Comparison of ENCODE assay signal across 9 cellular contexts in genomic region chr7:130369110-130369711, GRCh38. TPM values are rescaled to one million over a fixed set of nuclear protein-coding genes. Genes with fewer than 3 reads are reported as not detected.
DNase-seq lines count a peak whose midpoint lies in the region; ATAC-seq, FAIRE-seq and TF ChIP-seq lines count a peak whose summit lies in the region.
"Had no signal": no experiment of that assay in that cellular context is flagged by ENCODE, and none has a peak within 500 bp of the region (broad histone marks: within the 10 kb centered on the region; RNA-seq: fewer than 3 reads in every experiment).

No MANE protein-coding gene starts in this region.

- TF ChIP-seq CTCF in CD14-positive monocyte (IDR thresholded peaks at IDR 0.05) (no peak), IMR-90 (conservative IDR thresholded peaks at IDR 0.05; ENCODE audit: low read depth, low read length) (no peak), astrocyte (IDR thresholded peaks at IDR 0.05; ENCODE audit: insufficient read depth, low read depth, low read length) (no peak), mesothelial cell of epicardium (IDR thresholded peaks at IDR 0.05; ENCODE audit: unreplicated experiment) (no peak)

- peak overlapping the region; percentile 97 for H3K14ac ChIP-seq in IMR-90 (replicated peaks; ENCODE audit: low read depth, low read length)

- H3K36me3 Mint-ChIP-seq in CD14-positive monocyte (no peaks in the 10 kb centered on the region), astrocyte (ENCODE audit: low read depth, unreplicated experiment) (no peaks in the 10 kb centered on the region), mesothelial cell of epicardium (no peaks in the 10 kb centered on the region)

- dilution Hi-C loops in IMR-90 (cut with HindIII; ENCODE audit: low sequenced_read_pairs, unreplicated experiment), result no loop called here

- peaks cover 2 to 4% (median 3%) of the 10 kb centered on the region in 3 donors for H3K27me3 Mint-ChIP-seq in CD14-positive monocyte (ENCODE audit: low read depth in 3 of 3)
- no peaks in the 10 kb centered on the region for H3K27me3 Mint-ChIP-seq in astrocyte (ENCODE audit: low read depth, unreplicated experiment)
- H3K27me3 Mint-ChIP-seq in mesothelial cell of epicardium (ENCODE audit: low read depth), result no peaks in the 10 kb centered on the region

- H3K27ac ChIP-seq in IMR-90 (ENCODE audit: insufficient read depth, low read length), result peak overlapping the region; percentile 76
- no peak overlapping the region for H3K27ac ChIP-seq in astrocyte (ENCODE audit: low read depth, low read length)
- no peak overlapping the region for H3K27ac ChIP-seq in effector memory CD4-positive, alpha-beta T cell (ENCODE audit: insufficient read depth, low read length, poor library complexity, severe bottlenecking)

- peaks cover 60% of the 10 kb centered on the region for H3K9me1 ChIP-seq in IMR-90 (ENCODE audit: insufficient read depth, low read length)

- H4K20me1 ChIP-seq in IMR-90 (ENCODE audit: insufficient read depth, low read length), result no peaks in the 10 kb centered on the region
- H4K20me1 ChIP-seq in astrocyte (ENCODE audit: insufficient read depth, low read length), result no peaks in the 10 kb centered on the region

- H4K91ac ChIP-seq in IMR-90 (ENCODE audit: insufficient read depth, low read depth, low read length), result peak overlapping the region; percentile 95

- H3K27ac Mint-ChIP-seq in CD14-positive monocyte (peak overlapping the region in 3 of 7 donors; percentile 0 to 45 (median 12)), astrocyte (ENCODE audit: unreplicated experiment) (peak overlapping the region; percentile 91), mesothelial cell of epicardium (peak overlapping the region; percentile 94)

- no peak for FAIRE-seq in astrocyte (lab: Jason Lieb, UNC)

- H2AK5ac ChIP-seq in IMR-90 (ENCODE audit: low read depth, low read length), result peak overlapping the region; percentile 100

- peak overlapping the region; percentile 79 for H3K18ac ChIP-seq in IMR-90 (ENCODE audit: low read depth, low read length)

- ATAC-seq in IMR-90 (ENCODE audit: low read depth) (peak; percentile 6), GM21576 (IDR thresholded peaks at IDR 0.05; ENCODE audit: unreplicated experiment) (no peak)

- CTCF ChIA-PET in IMR-90 (lab: Yijun Ruan, JAX), result no interaction called here

- H2AFZ ChIP-seq in IMR-90 (replicated peaks; ENCODE audit: low read length, poor library complexity), result peak overlapping the region; percentile 75
- H2AFZ ChIP-seq in astrocyte (ENCODE audit: low read depth, low read length), result peak overlapping the region; percentile 47

- peak overlapping the region; percentile 98 for H2BK120ac ChIP-seq in IMR-90 (ENCODE audit: low read depth, low read length)

- H3K36me3 ChIP-seq in IMR-90 (ENCODE audit: control insufficient read depth, insufficient read depth, low read length) (no peaks in the 10 kb centered on the region), astrocyte (ENCODE audit: insufficient read depth, low read length) (no peaks in the 10 kb centered on the region)
- no peaks in the 10 kb centered on the region for H3K36me3 ChIP-seq in effector memory CD4-positive, alpha-beta T cell (ENCODE audit: control insufficient read depth, insufficient read depth, low read length)

- intact Hi-C loops in CD14-positive monocyte (cut with micrococcal nuclease) (no loop called here), IMR-90 (cut with micrococcal nuclease) (no loop called here)

- peaks cover 60% of the 10 kb centered on the region for H3K4me1 ChIP-seq in IMR-90 (ENCODE audit: control insufficient read depth, insufficient read depth, low read length)
- peaks cover 62% of the 10 kb centered on the region for H3K4me1 ChIP-seq in astrocyte (ENCODE audit: insufficient read depth, low read length)
- H3K4me1 ChIP-seq in effector memory CD4-positive, alpha-beta T cell (ENCODE audit: control insufficient read depth, insufficient read depth, low read length, poor library complexity, severe bottlenecking), result no peaks in the 10 kb centered on the region

- H3K4ac ChIP-seq in IMR-90 (ENCODE audit: low read depth, low read length), result peak overlapping the region; percentile 99

- TF ChIP-seq RAD21 in IMR-90 (IDR thresholded peaks at IDR 0.05; ENCODE audit: low read length), result no peak

- H3K9me3 ChIP-seq in IMR-90 (ENCODE audit: control insufficient read depth, insufficient read depth, low read length), result no peaks in the 10 kb centered on the region
- no peaks in the 10 kb centered on the region for H3K9me3 ChIP-seq in astrocyte (ENCODE audit: insufficient read depth, low read depth, low read length)
- H3K9me3 ChIP-seq in effector memory CD4-positive, alpha-beta T cell (ENCODE audit: control insufficient read depth, low read length), result no peaks in the 10 kb centered on the region

- peaks cover 0 to 4% (median 0%) of the 10 kb centered on the region in 7 donors for H3K9me3 Mint-ChIP-seq in CD14-positive monocyte
- H3K9me3 Mint-ChIP-seq in astrocyte (ENCODE audit: unreplicated experiment), result peaks cover 4% of the 10 kb centered on the region
- peaks cover 4% of the 10 kb centered on the region for H3K9me3 Mint-ChIP-seq in mesothelial cell of epicardium

- no peak overlapping the region for H3K56ac ChIP-seq in IMR-90 (ENCODE audit: extremely low read depth, insufficient read depth, low read length)

- POLR2A ChIA-PET in IMR-90 (lab: Charles Lee; ENCODE audit: unreplicated experiment), result no interaction called here

- TF ChIP-seq POLR2A in IMR-90 (IDR thresholded peaks at IDR 0.05; ENCODE audit: low read depth, low read length), result no peak

- no peak for DNase-seq in CD14-positive monocyte (ENCODE audit: low spot score)
- peak; percentile 75 for DNase-seq in IMR-90
- peak; percentile 94 for DNase-seq in astrocyte (ENCODE audit: low read depth)
- DNase-seq in mesothelial cell of epicardium (ENCODE audit: low spot score in 2 of 2, unreplicated experiment in 2 of 2), result no peak
- DNase-seq in NCI-H524 treated with DMSO at 0.1 percent for 48 hours (lab: John Stamatoyannopoulos, UW), result no peak
- DNase-seq in effector memory CD4-positive, alpha-beta T cell, result no peak
- no peak for DNase-seq in NCI-H748 (lab: John Stamatoyannopoulos, UW; ENCODE audit: unreplicated experiment)
- DNase-seq: NCI-H2171 treated with DMSO at 0.1 percent for 48 hours had no signal

- H2BK5ac ChIP-seq in IMR-90 (ENCODE audit: low read depth, low read length, poor library complexity, severe bottlenecking), result peak overlapping the region; percentile 96

- H4K5ac ChIP-seq in IMR-90 (ENCODE audit: low read depth, low read length), result peak overlapping the region; percentile 22

- H3K4me3 Mint-ChIP-seq in CD14-positive monocyte (peak overlapping the region; percentile 56 to 93), astrocyte (ENCODE audit: unreplicated experiment) (peak overlapping the region; percentile 54), mesothelial cell of epicardium (no peak overlapping the region)

- H3K4me1 Mint-ChIP-seq in CD14-positive monocyte, result peaks cover 12% of the 10 kb centered on the region
- peaks cover 60% of the 10 kb centered on the region for H3K4me1 Mint-ChIP-seq in astrocyte (ENCODE audit: low read depth, unreplicated experiment)
- H3K4me1 Mint-ChIP-seq in mesothelial cell of epicardium, result peaks cover 79% of the 10 kb centered on the region

- H2BK15ac ChIP-seq in IMR-90 (ENCODE audit: low read depth, low read length), result peak overlapping the region; percentile 63

- H4K8ac ChIP-seq in IMR-90 (ENCODE audit: low read depth in 2 of 2, low read length in 2 of 2), result peak overlapping the region; percentile 28 to 96

- BruUV-seq in IMR-90 (replicated peaks; lab: Mats Ljungman, UMichigan), result no TSS peak

- H3K79me2 ChIP-seq in astrocyte (ENCODE audit: insufficient read depth, low read length), result no peaks in the 10 kb centered on the region

- H3K4me2 ChIP-seq in IMR-90 (ENCODE audit: low read depth, low read length), result peak overlapping the region; percentile 42
- H3K4me2 ChIP-seq in astrocyte (ENCODE audit: low read length), result peak overlapping the region; percentile 43

- peak overlapping the region; percentile 96 for H2BK20ac ChIP-seq in IMR-90 (ENCODE audit: low read depth, low read length)

- peak overlapping the region; percentile 80 for H2AK9ac ChIP-seq in IMR-90 (replicated peaks; ENCODE audit: low read depth, low read length, poor library complexity)

- H3K4me3 ChIP-seq in IMR-90 (ENCODE audit: insufficient read depth, low read depth, low read length) (no peak overlapping the region), astrocyte (ENCODE audit: insufficient read depth, low read depth, low read length) (no peak overlapping the region)
- no peak overlapping the region for H3K4me3 ChIP-seq in effector memory CD4-positive, alpha-beta T cell (ENCODE audit: insufficient read depth, low read depth, low read length, poor library complexity, severe bottlenecking)

- H3K27me3 ChIP-seq in IMR-90 (ENCODE audit: control insufficient read depth, insufficient read depth, low read length) (no peaks in the 10 kb centered on the region), astrocyte (ENCODE audit: insufficient read depth, low read length) (no peaks in the 10 kb centered on the region)
- no peaks in the 10 kb centered on the region for H3K27me3 ChIP-seq in effector memory CD4-positive, alpha-beta T cell (replicated peaks; ENCODE audit: control insufficient read depth, insufficient read depth, low read length, poor library complexity, severe bottlenecking)

- 26% methylated on average over 4 of the region's 10 CpGs; no CpG with 5 or more reads in 1 of the 2 experiments for whole genome bisulfite sequencing in IMR-90 (ENCODE audit: extremely low coverage in 2 of 2, insufficient read length in 1 of 2), 2 experiments

- H3K79me1 ChIP-seq in IMR-90 (ENCODE audit: low read depth in 1 of 2, low read length in 2 of 2), result peaks cover 0 to 20% of the 10 kb centered on the region in 2 experiments; a peak in 1 of 4 replicates

- peak overlapping the region; percentile 98 for H3K23ac ChIP-seq in IMR-90 (ENCODE audit: low read depth, low read length)

- in situ Hi-C loops in IMR-90 (cut with MboI; ENCODE audit: low sequenced_read_pairs), result no loop called here

- H3K9ac ChIP-seq in IMR-90 (ENCODE audit: low read depth, low read length) (peak overlapping the region; percentile 40; the same call in 1 of the 2 replicates), astrocyte (ENCODE audit: low read length) (peak overlapping the region; percentile 35)

TF ChIP-seq in IMR-90, 13 proteins besides CTCF, POLR2A, EP300 and RAD21 (continues in another document):
- no peak for TF ChIP-seq MAFK (IDR thresholded peaks at IDR 0.05; ENCODE audit: low read depth, low read length)

RNA-seq across cellular contexts. Expression of gene CPA1, which starts 11.1 kb away (rescaled TPM):
- polyA plus RNA-seq in CD14-positive monocyte, result not detected
- total RNA-seq in IMR-90 (2012; rRNA removed), result not detected in 2 replicates
- not detected in 2 replicates for polyA plus RNA-seq in IMR-90 (2012; rRNA removed)
- 0.07 TPM in 1 of 2 replicates, not detected in the other for polyA plus RNA-seq in IMR-90 (2012; cell fraction: cytosol; rRNA removed)
- polyA plus RNA-seq in IMR-90 (2012; cell fraction: nucleus; rRNA removed; ENCODE audit: low replicate concordance), result 0.26 and 0.32 TPM in 2 replicates
- not detected in 2 replicates for total RNA-seq in astrocyte
- 0.75 to 1.4 TPM (median 1.1 TPM) in 3 replicates for total RNA-seq in mesothelial cell of epicardium

RNA-seq across cellular contexts. Expression of gene CPA5, which starts 24.6 kb away (rescaled TPM):
- polyA plus RNA-seq in CD14-positive monocyte, result not detected
- total RNA-seq in IMR-90 (2012; rRNA removed), result under 0.01 TPM in 1 of 2 replicates, not detected in the other
- 0.53 and 0.86 TPM in 2 replicates for polyA plus RNA-seq in IMR-90 (2012; rRNA removed)
- 0.32 and 0.45 TPM in 2 replicates for polyA plus RNA-seq in IMR-90 (2012; cell fraction: cytosol; rRNA removed)
- 0.72 and 0.95 TPM in 2 replicates for polyA plus RNA-seq in IMR-90 (2012; cell fraction: nucleus; rRNA removed; ENCODE audit: low replicate concordance)
- total RNA-seq in astrocyte, result not detected in 2 replicates
- 0.58 TPM in 1 of 3 replicates, not detected in the others for total RNA-seq in mesothelial cell of epicardium

Comparison
In these comparisons a context has a peak if more than half of its experiments do, and no peak if none do; other contexts are left out.
1. DNase-seq: peak in IMR-90 (single experiment) and astrocyte (single experiment); none in CD14-positive monocyte (single experiment), mesothelial cell of epicardium (0 of 2), NCI-H524 treated with DMSO at 0.1 percent for 48 hours (single experiment), effector memory CD4-positive, alpha-beta T cell (0 of 3) and NCI-H748 (single experiment).